In the genomic region with DNA sequence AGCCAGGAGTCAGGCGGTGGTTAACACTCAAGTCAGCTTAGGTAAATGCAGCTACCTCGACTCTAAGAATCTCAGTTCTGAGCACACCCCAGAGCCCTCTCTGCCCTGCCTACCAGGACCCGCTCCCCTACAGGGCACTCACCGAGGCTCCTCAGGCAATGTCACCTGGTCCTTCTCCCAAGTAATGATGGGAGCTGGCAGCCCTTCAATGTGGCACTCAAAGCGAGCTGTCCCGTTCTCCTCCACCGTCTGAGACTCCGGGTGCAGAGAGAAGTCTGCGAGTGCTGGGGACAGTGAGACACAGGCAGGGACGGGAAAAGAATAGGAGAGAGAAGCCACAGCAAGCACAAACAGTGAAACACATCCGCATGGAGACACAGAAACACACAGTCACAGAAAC, we compare ENCODE assay signal across 1 cellular context.
TF ChIP-seq lines count a peak whose summit lies in the region.

No MANE protein-coding gene starts in this region.

TF ChIP-seq in K562, 482 proteins besides CTCF, POLR2A, EP300 and RAD21:
- TF ChIP-seq NFYB (IDR thresholded peaks at IDR 0.05; ENCODE audit: extremely low read depth, insufficient read length): no peak
- no peak for TF ChIP-seq ZC3H4 (CRISPR knock-in tag; IDR thresholded peaks at IDR 0.05; ENCODE audit: borderline replicate concordance)
- no peak for TF ChIP-seq KLF10 (CRISPR knock-in tag; IDR thresholded peaks at IDR 0.05)
- TF ChIP-seq TAF9B (IDR thresholded peaks at IDR 0.05; ENCODE audit: partially characterized antibody): no peak
- TF ChIP-seq, protein P1, sequence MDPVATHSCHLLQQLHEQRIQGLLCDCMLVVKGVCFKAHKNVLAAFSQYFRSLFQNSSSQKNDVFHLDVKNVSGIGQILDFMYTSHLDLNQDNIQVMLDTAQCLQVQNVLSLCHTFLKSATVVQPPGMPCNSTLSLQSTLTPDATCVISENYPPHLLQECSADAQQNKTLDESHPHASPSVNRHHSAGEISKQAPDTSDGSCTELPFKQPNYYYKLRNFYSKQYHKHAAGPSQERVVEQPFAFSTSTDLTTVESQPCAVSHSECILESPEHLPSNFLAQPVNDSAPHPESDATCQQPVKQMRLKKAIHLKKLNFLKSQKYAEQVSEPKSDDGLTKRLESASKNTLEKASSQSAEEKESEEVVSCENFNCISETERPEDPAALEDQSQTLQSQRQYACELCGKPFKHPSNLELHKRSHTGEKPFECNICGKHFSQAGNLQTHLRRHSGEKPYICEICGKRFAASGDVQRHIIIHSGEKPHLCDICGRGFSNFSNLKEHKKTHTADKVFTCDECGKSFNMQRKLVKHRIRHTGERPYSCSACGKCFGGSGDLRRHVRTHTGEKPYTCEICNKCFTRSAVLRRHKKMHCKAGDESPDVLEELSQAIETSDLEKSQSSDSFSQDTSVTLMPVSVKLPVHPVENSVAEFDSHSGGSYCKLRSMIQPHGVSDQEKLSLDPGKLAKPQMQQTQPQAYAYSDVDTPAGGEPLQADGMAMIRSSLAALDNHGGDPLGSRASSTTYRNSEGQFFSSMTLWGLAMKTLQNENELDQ (CRISPR knock-in tag; IDR thresholded peaks at IDR 0.05; ENCODE audit: borderline replicate concordance): no peak
- no peak for TF ChIP-seq CREM (IDR thresholded peaks at IDR 0.05; ENCODE audit: low read depth)
- TF ChIP-seq ZFX (CRISPR knock-in tag; IDR thresholded peaks at IDR 0.05): no peak
- TF ChIP-seq, protein P2, sequence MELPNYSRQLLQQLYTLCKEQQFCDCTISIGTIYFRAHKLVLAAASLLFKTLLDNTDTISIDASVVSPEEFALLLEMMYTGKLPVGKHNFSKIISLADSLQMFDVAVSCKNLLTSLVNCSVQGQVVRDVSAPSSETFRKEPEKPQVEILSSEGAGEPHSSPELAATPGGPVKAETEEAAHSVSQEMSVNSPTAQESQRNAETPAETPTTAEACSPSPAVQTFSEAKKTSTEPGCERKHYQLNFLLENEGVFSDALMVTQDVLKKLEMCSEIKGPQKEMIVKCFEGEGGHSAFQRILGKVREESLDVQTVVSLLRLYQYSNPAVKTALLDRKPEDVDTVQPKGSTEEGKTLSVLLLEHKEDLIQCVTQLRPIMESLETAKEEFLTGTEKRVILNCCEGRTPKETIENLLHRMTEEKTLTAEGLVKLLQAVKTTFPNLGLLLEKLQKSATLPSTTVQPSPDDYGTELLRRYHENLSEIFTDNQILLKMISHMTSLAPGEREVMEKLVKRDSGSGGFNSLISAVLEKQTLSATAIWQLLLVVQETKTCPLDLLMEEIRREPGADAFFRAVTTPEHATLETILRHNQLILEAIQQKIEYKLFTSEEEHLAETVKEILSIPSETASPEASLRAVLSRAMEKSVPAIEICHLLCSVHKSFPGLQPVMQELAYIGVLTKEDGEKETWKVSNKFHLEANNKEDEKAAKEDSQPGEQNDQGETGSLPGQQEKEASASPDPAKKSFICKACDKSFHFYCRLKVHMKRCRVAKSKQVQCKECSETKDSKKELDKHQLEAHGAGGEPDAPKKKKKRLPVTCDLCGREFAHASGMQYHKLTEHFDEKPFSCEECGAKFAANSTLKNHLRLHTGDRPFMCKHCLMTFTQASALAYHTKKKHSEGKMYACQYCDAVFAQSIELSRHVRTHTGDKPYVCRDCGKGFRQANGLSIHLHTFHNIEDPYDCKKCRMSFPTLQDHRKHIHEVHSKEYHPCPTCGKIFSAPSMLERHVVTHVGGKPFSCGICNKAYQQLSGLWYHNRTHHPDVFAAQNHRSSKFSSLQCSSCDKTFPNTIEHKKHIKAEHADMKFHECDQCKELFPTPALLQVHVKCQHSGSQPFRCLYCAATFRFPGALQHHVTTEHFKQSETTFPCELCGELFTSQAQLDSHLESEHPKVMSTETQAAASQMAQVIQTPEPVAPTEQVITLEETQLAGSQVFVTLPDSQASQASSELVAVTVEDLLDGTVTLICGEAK (IDR thresholded peaks at IDR 0.05): no peak
- TF ChIP-seq, protein P2 (CRISPR knock-in tag; IDR thresholded peaks at IDR 0.05): no peak
- TF ChIP-seq PHTF2 (CRISPR knock-in tag; IDR thresholded peaks at IDR 0.05): no peak
- TF ChIP-seq YY1 (IDR thresholded peaks at IDR 0.05; ENCODE audit: borderline replicate concordance in 1 of 3, control insufficient read depth in 1 of 3, extremely low read depth in 1 of 3, insufficient read depth in 3 of 3, insufficient read length in 1 of 3, insufficient replicate concordance in 2 of 3, low read depth in 1 of 3, low read length in 2 of 3): no peak
- TF ChIP-seq ZNF354B (CRISPR knock-in tag; IDR thresholded peaks at IDR 0.05): no peak
- TF ChIP-seq, protein P3, sequence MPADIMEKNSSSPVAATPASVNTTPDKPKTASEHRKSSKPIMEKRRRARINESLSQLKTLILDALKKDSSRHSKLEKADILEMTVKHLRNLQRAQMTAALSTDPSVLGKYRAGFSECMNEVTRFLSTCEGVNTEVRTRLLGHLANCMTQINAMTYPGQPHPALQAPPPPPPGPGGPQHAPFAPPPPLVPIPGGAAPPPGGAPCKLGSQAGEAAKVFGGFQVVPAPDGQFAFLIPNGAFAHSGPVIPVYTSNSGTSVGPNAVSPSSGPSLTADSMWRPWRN (IDR thresholded peaks at IDR 0.05; ENCODE audit: low read depth): no peak
- TF ChIP-seq ZNF717 (CRISPR knock-in tag; IDR thresholded peaks at IDR 0.05): no peak
- TF ChIP-seq SREBF2 (CRISPR knock-in tag; IDR thresholded peaks at IDR 0.05): no peak
- TF ChIP-seq NFXL1 (CRISPR knock-in tag; IDR thresholded peaks at IDR 0.05): no peak
- TF ChIP-seq TBP (optimal IDR thresholded peaks at IDR 0.05; ENCODE audit: low read depth, low read length): no peak
